In the genomic region with DNA sequence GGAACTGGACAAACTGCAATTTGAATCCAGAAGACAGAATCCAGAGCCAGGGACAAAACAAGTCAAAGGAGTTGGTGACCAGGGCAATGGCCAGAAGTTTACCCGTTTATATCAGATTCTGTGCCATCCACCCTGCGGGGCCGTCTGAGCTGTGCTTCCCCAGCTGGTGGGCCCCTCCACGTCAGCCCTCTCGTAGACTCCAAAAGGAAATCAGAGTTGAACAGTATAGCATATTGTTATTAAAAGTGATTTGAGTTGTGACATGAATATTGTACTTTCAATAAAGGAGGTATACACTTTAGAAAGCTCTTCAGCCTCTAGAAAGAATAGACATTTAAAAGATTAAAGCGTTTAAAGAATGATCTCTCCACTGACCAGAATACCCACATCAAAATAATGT, we compare ENCODE assay signal across 24 cellular contexts.
DNase-seq lines count a peak whose midpoint lies in the region; ATAC-seq and TF ChIP-seq lines count a peak whose summit lies in the region.
"Had no signal": no experiment of that assay in that cellular context is flagged by ENCODE, and none has a peak within 500 bp of the region (broad histone marks: within the 10 kb centered on the region; RNA-seq: fewer than 3 reads in every experiment).

No MANE protein-coding gene starts in this region.

- WGBS in heart left ventricle, 4 donors: 46 to 59% (median 52%) methylated on average over 6 of the region's 6 CpGs

- peak overlapping the region in 8 of 12 donors; percentile 6 to 54 (median 21) for H3K27ac ChIP-seq in heart left ventricle
- H3K27ac ChIP-seq in fibroblast of lung (ENCODE audit: insufficient read depth, low read length): peak overlapping the region; percentile 19
- peak overlapping the region; percentile 67 for H3K27ac ChIP-seq in subcutaneous abdominal adipose tissue (ENCODE audit: low read depth, low read length)
- H3K27ac ChIP-seq: coronary artery, HL-60, ovary, suprapubic skin had no signal

- no peaks in the 10 kb centered on the region for H3K27me3 ChIP-seq in heart left ventricle
- H3K27me3 ChIP-seq in fibroblast of lung (ENCODE audit: control insufficient read depth, insufficient read depth, low read length): no peaks in the 10 kb centered on the region
- no peaks in the 10 kb centered on the region for H3K27me3 ChIP-seq in subcutaneous abdominal adipose tissue (ENCODE audit: control insufficient read depth in 5 of 5, insufficient read depth in 4 of 5, low read length in 5 of 5)
- H3K27me3 ChIP-seq: ovary, suprapubic skin had no signal

- H3K4me1 ChIP-seq in heart left ventricle: peaks cover 4 to 92% (median 69%) of the 10 kb centered on the region in 12 donors
- peaks cover 5% of the 10 kb centered on the region for H3K4me1 ChIP-seq in fibroblast of lung (ENCODE audit: control insufficient read depth, extremely low read depth, insufficient read depth, low read length)
- H3K4me1 ChIP-seq in subcutaneous abdominal adipose tissue (ENCODE audit: control insufficient read depth in 5 of 5, insufficient read depth in 5 of 5, low read length in 5 of 5): peaks cover 4 to 29% (median 12%) of the 10 kb centered on the region in 5 donors

- no peaks in the 10 kb centered on the region for H4K20me1 ChIP-seq in fibroblast of lung (ENCODE audit: control insufficient read depth, extremely low read depth, insufficient read depth, low read length)

- TF ChIP-seq CTCF in heart left ventricle (IDR thresholded peaks at IDR 0.05) (no peak), fibroblast of lung (conservative IDR thresholded peaks at IDR 0.05 in 1 of 2, IDR thresholded peaks at IDR 0.05 in 1 of 2; ENCODE audit: low read depth in 1 of 2, low read length in 2 of 2) (no peak)

- no peak for TF ChIP-seq POLR2A in heart left ventricle (IDR thresholded peaks at IDR 0.05)

- no peak overlapping the region for H3K4me3 ChIP-seq in heart left ventricle
- no peak overlapping the region for H3K4me3 ChIP-seq in fibroblast of lung (replicated peaks in 1 of 4; ENCODE audit: control extremely low read depth in 1 of 4, insufficient read depth in 1 of 4, low read depth in 3 of 4, low read length in 4 of 4)
- no peak overlapping the region for H3K4me3 ChIP-seq in subcutaneous abdominal adipose tissue (ENCODE audit: low read depth in 1 of 5, low read length in 5 of 5)
- H3K4me3 ChIP-seq: coronary artery, ovary, skin epidermis, suprapubic skin had no signal

- H2AFZ ChIP-seq in fibroblast of lung (ENCODE audit: low read length): no peak overlapping the region

- intact Hi-C loops in heart left ventricle (cut with DNase I): loop anchor here in 1 of 10 donors (5.0 kb wide), 1 partner anchor 54 kb away; no protein-coding TSS in a partner anchor
- intact Hi-C loops in Right ventricle myocardium inferior (cut with DNase I): loop anchor here (5.0 kb wide), 1 partner anchor 41 kb away; no protein-coding TSS in a partner anchor

- H3K9ac ChIP-seq in fibroblast of lung (ENCODE audit: insufficient read depth, low read length) (no peak overlapping the region), subcutaneous abdominal adipose tissue (ENCODE audit: low read length in 5 of 5) (peak overlapping the region in 1 of 5 donors; percentile 22)

- H3K36me3 ChIP-seq in heart left ventricle (no peaks in the 10 kb centered on the region), fibroblast of lung (ENCODE audit: control insufficient read depth, insufficient read depth, low read length) (no peaks in the 10 kb centered on the region), subcutaneous abdominal adipose tissue (ENCODE audit: control insufficient read depth in 5 of 5, insufficient read depth in 5 of 5, low read length in 5 of 5) (no peaks in the 10 kb centered on the region)
- H3K36me3 ChIP-seq: ovary, suprapubic skin had no signal

- ATAC-seq in heart left ventricle (peak in 1 of 4 donors; percentile 42), Right ventricle myocardium inferior (no peak), GM21786 (IDR thresholded peaks at IDR 0.05; ENCODE audit: unreplicated experiment) (no peak)
- ATAC-seq: activated naive CD4-positive, alpha-beta T cell treated with anti-CD3 and anti-CD28 coated beads, Interleukin-2, amount 50 U/mL, for 72 hours; activated T-cell treated with anti-CD3 and anti-CD28 coated beads, Interleukin-2, amount 50 U/mL, for 4 hours; CD8-positive, alpha-beta T cell; HCT116; naive thymus-derived CD8-positive, alpha-beta T cell had no signal

- H3K9me3 ChIP-seq in heart left ventricle: no peaks in the 10 kb centered on the region
- H3K9me3 ChIP-seq in fibroblast of lung (ENCODE audit: control insufficient read depth, insufficient read depth, low read depth, low read length): no peaks in the 10 kb centered on the region
- no peaks in the 10 kb centered on the region for H3K9me3 ChIP-seq in subcutaneous abdominal adipose tissue (ENCODE audit: control insufficient read depth in 5 of 5, low read length in 5 of 5)
- H3K9me3 ChIP-seq: ovary, suprapubic skin had no signal

- DNase-seq in heart left ventricle (no peak), Right ventricle myocardium inferior (ENCODE audit: missing footprints) (no peak), SW480 (ENCODE audit: low spot score) (peak; percentile 19), fibroblast of lung (ENCODE audit: low read depth in 2 of 2) (no peak), DMS153 (lab: John Stamatoyannopoulos, UW) (no peak), NCI-H345 treated with DMSO at 0.1 percent for 48 hours (lab: John Stamatoyannopoulos, UW; ENCODE audit: unreplicated experiment) (no peak)
- DNase-seq: activated B cell treated with CpG ODN at 0.5 μM for 24 hours; activated T-cell treated with anti-CD3 and anti-CD28 coated beads, Interleukin-2, amount 50 U/mL, for 4 hours; CD8-positive, alpha-beta T cell; DND-41; naive thymus-derived CD8-positive, alpha-beta T cell; NCI-H1694 treated with DMSO at 0.1 percent for 48 hours; NCI-H345; ovary; SHP77; stimulated activated CD4-positive, alpha-beta T cell treated with anti-CD3 and anti-CD28 coated beads, Interleukin-4, amount 100 ng/mL, for 24 hours had no signal

- H3K4me2 ChIP-seq in fibroblast of lung (ENCODE audit: extremely low read depth, insufficient read depth, low read length): peak overlapping the region; percentile 27

- peaks cover 4% of the 10 kb centered on the region for H3K79me2 ChIP-seq in fibroblast of lung (ENCODE audit: control insufficient read depth, insufficient read depth, low read length)
